Comparison of ENCODE assay signal across 1 cellular context in the genomic region with DNA sequence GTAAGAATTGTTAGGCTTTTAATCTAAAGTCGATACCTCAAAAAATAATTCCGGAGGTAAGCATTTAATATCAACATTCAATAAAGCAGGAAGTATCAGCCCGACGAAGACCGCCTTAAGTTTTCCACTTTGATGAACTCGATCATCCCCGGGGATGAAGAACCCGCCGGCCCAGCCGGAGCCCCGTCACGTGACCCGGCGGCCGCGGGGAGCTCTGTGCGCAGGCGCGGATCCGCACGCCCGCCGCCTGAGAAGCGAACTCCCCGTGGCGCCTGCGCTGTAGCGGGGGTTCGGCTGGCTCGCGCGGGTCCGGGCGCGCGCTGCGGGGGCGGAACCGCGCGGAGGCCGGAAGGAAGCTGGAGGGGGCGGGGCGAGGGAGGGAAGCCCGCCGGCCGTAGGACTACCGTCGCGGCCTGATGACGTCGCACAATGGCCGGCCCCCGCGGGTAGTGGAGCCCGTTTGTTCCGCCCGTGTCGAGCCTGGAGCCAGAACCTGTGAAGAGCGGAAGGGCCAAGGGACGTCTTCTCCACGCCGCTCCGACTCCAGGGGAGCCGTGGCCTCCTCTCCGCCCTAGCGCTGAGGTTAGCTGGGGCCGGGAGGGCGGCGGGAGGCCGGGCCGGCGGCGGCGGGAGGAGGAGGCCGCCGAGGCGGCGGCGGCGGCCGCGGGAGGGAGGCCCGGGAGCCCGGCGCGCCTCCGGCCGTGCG.
A peak's percentile ranks its signal among the peaks of the same experiment; 100 is the strongest.
TF ChIP-seq lines count a peak whose summit lies in the region.

A gene (plus strand): TSS at position 419 of the 706 bp plus-strand sequence. CDS start 6,721 bp downstream, outside the sequence.

TF ChIP-seq in HepG2, 621 proteins besides CTCF, POLR2A, EP300 and RAD21 (continued from another document):
- TF ChIP-seq, protein P1, sequence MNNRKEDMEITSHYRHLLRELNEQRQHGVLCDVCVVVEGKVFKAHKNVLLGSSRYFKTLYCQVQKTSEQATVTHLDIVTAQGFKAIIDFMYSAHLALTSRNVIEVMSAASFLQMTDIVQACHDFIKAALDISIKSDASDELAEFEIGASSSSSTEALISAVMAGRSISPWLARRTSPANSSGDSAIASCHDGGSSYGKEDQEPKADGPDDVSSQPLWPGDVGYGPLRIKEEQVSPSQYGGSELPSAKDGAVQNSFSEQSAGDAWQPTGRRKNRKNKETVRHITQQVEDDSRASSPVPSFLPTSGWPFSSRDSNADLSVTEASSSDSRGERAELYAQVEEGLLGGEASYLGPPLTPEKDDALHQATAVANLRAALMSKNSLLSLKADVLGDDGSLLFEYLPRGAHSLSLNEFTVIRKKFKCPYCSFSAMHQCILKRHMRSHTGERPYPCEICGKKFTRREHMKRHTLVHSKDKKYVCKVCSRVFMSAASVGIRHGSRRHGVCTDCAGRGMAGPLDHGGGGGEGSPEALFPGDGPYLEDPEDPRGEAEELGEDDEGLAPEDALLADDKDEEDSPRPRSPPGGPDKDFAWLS (CRISPR knock-in tag; IDR thresholded peaks at IDR 0.05; ENCODE audit: borderline replicate concordance) = no peak
- TF ChIP-seq, protein P2, sequence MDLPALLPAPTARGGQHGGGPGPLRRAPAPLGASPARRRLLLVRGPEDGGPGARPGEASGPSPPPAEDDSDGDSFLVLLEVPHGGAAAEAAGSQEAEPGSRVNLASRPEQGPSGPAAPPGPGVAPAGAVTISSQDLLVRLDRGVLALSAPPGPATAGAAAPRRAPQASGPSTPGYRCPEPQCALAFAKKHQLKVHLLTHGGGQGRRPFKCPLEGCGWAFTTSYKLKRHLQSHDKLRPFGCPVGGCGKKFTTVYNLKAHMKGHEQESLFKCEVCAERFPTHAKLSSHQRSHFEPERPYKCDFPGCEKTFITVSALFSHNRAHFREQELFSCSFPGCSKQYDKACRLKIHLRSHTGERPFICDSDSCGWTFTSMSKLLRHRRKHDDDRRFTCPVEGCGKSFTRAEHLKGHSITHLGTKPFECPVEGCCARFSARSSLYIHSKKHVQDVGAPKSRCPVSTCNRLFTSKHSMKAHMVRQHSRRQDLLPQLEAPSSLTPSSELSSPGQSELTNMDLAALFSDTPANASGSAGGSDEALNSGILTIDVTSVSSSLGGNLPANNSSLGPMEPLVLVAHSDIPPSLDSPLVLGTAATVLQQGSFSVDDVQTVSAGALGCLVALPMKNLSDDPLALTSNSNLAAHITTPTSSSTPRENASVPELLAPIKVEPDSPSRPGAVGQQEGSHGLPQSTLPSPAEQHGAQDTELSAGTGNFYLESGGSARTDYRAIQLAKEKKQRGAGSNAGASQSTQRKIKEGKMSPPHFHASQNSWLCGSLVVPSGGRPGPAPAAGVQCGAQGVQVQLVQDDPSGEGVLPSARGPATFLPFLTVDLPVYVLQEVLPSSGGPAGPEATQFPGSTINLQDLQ (CRISPR knock-in tag; IDR thresholded peaks at IDR 0.05) = no peak
- TF ChIP-seq ASH2L (IDR thresholded peaks at IDR 0.05; ENCODE audit: insufficient read length, low read depth, low read length) (peak; percentile 83), ZNF431 (CRISPR knock-in tag; IDR thresholded peaks at IDR 0.05; ENCODE audit: borderline replicate concordance, low read depth) (no peak), HMGA1 (CRISPR knock-in tag; conservative IDR thresholded peaks at IDR 0.05) (no peak), ZNF772 (CRISPR knock-in tag; IDR thresholded peaks at IDR 0.05) (peak; percentile 69), JARID2 (CRISPR knock-in tag; IDR thresholded peaks at IDR 0.05; ENCODE audit: insufficient replicate concordance) (no peak), RFX3 (CRISPR knock-in tag; IDR thresholded peaks at IDR 0.05) (no peak), CC2D1A (CRISPR knock-in tag; IDR thresholded peaks at IDR 0.05) (no peak)
- TF ChIP-seq, protein P3, sequence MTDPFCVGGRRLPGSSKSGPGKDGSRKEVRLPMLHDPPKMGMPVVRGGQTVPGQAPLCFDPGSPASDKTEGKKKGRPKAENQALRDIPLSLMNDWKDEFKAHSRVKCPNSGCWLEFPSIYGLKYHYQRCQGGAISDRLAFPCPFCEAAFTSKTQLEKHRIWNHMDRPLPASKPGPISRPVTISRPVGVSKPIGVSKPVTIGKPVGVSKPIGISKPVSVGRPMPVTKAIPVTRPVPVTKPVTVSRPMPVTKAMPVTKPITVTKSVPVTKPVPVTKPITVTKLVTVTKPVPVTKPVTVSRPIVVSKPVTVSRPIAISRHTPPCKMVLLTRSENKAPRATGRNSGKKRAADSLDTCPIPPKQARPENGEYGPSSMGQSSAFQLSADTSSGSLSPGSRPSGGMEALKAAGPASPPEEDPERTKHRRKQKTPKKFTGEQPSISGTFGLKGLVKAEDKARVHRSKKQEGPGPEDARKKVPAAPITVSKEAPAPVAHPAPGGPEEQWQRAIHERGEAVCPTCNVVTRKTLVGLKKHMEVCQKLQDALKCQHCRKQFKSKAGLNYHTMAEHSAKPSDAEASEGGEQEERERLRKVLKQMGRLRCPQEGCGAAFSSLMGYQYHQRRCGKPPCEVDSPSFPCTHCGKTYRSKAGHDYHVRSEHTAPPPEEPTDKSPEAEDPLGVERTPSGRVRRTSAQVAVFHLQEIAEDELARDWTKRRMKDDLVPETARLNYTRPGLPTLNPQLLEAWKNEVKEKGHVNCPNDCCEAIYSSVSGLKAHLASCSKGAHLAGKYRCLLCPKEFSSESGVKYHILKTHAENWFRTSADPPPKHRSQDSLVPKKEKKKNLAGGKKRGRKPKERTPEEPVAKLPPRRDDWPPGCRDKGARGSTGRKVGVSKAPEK (CRISPR knock-in tag; IDR thresholded peaks at IDR 0.05; ENCODE audit: borderline replicate concordance) = no peak
